ENCODE assay signal across 2 cellular contexts in the genomic region with DNA sequence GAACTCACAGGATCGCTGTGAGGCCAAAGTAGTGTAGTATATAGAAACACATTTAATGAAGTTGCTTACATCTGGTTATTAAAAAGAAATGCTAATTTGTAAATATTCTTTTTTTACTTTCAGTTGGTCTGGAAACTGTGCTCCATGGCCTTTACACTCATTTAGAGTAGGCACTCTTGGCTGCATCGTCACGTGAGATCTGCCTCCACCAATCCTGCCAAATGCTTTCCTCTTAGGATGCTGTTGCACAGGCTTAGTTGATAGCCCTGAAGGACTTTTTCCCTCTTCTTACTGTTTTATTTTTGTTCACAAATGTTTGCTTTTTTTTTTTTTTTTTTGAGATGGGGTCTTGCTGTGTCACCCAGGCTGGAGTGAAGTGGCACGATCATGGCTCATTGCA.
TF ChIP-seq lines count a peak whose summit lies in the region.

No MANE protein-coding gene starts in this region.

TF ChIP-seq in SK-N-SH treated with all-trans-retinoic acid at 6 μM for 48 hours, 23 proteins besides CTCF, POLR2A, EP300 and RAD21 (continued from another document):
- TF ChIP-seq TOX (CRISPR knock-in tag; IDR thresholded peaks at IDR 0.05; ENCODE audit: borderline replicate concordance) (no peak), ZFP3 (CRISPR knock-in tag; IDR thresholded peaks at IDR 0.05) (no peak), ZNF70 (CRISPR knock-in tag; IDR thresholded peaks at IDR 0.05) (no peak), RARB (CRISPR knock-in tag; IDR thresholded peaks at IDR 0.05) (no peak), TCF4 (CRISPR knock-in tag; IDR thresholded peaks at IDR 0.05; ENCODE audit: borderline replicate concordance) (no peak), ISL1 (CRISPR knock-in tag; IDR thresholded peaks at IDR 0.05) (no peak), OSR1 (CRISPR knock-in tag; IDR thresholded peaks at IDR 0.05) (no peak), ZFP30 (CRISPR knock-in tag; IDR thresholded peaks at IDR 0.05) (no peak)
- TF ChIP-seq, protein P1, sequence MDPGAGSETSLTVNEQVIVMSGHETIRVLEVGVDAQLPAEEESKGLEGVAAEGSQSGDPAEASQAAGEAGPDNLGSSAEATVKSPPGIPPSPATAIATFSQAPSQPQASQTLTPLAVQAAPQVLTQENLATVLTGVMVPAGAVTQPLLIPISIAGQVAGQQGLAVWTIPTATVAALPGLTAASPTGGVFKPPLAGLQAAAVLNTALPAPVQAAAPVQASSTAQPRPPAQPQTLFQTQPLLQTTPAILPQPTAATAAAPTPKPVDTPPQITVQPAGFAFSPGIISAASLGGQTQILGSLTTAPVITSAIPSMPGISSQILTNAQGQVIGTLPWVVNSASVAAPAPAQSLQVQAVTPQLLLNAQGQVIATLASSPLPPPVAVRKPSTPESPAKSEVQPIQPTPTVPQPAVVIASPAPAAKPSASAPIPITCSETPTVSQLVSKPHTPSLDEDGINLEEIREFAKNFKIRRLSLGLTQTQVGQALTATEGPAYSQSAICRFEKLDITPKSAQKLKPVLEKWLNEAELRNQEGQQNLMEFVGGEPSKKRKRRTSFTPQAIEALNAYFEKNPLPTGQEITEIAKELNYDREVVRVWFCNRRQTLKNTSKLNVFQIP (CRISPR knock-in tag; IDR thresholded peaks at IDR 0.05; ENCODE audit: borderline replicate concordance, low read depth): no peak
- TF ChIP-seq, protein P2, sequence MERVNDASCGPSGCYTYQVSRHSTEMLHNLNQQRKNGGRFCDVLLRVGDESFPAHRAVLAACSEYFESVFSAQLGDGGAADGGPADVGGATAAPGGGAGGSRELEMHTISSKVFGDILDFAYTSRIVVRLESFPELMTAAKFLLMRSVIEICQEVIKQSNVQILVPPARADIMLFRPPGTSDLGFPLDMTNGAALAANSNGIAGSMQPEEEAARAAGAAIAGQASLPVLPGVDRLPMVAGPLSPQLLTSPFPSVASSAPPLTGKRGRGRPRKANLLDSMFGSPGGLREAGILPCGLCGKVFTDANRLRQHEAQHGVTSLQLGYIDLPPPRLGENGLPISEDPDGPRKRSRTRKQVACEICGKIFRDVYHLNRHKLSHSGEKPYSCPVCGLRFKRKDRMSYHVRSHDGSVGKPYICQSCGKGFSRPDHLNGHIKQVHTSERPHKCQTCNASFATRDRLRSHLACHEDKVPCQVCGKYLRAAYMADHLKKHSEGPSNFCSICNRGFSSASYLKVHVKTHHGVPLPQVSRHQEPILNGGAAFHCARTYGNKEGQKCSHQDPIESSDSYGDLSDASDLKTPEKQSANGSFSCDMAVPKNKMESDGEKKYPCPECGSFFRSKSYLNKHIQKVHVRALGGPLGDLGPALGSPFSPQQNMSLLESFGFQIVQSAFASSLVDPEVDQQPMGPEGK (CRISPR knock-in tag; IDR thresholded peaks at IDR 0.05; ENCODE audit: borderline replicate concordance): no peak
- TF ChIP-seq, protein P3, sequence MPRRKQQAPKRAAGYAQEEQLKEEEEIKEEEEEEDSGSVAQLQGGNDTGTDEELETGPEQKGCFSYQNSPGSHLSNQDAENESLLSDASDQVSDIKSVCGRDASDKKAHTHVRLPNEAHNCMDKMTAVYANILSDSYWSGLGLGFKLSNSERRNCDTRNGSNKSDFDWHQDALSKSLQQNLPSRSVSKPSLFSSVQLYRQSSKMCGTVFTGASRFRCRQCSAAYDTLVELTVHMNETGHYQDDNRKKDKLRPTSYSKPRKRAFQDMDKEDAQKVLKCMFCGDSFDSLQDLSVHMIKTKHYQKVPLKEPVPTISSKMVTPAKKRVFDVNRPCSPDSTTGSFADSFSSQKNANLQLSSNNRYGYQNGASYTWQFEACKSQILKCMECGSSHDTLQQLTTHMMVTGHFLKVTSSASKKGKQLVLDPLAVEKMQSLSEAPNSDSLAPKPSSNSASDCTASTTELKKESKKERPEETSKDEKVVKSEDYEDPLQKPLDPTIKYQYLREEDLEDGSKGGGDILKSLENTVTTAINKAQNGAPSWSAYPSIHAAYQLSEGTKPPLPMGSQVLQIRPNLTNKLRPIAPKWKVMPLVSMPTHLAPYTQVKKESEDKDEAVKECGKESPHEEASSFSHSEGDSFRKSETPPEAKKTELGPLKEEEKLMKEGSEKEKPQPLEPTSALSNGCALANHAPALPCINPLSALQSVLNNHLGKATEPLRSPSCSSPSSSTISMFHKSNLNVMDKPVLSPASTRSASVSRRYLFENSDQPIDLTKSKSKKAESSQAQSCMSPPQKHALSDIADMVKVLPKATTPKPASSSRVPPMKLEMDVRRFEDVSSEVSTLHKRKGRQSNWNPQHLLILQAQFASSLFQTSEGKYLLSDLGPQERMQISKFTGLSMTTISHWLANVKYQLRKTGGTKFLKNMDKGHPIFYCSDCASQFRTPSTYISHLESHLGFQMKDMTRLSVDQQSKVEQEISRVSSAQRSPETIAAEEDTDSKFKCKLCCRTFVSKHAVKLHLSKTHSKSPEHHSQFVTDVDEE (CRISPR knock-in tag; IDR thresholded peaks at IDR 0.05): no peak

TF ChIP-seq in SK-N-SH, 30 proteins besides CTCF, POLR2A, EP300 and RAD21 (continued from another document):
- no peak for TF ChIP-seq FOXJ3 (CRISPR knock-in tag; IDR thresholded peaks at IDR 0.05)
